In genomic region chr20:48139262-48140041, GRCh38 we compare ENCODE assay signal across 27 cellular contexts.
DNase-seq lines count a peak whose midpoint lies in the region; ATAC-seq, FAIRE-seq and TF ChIP-seq lines count a peak whose summit lies in the region.
"Had no signal": no experiment of that assay in that cellular context is flagged by ENCODE, and none has a peak within 500 bp of the region (broad histone marks: within the 10 kb centered on the region; RNA-seq: fewer than 3 reads in every experiment).

No MANE protein-coding gene starts in this region.

- CTCF ChIA-PET in K562 (lab: Yijun Ruan, JAX; ENCODE audit: low intra/inter-chr PET ratio), result no interaction called here

- H3K9me3 ChIP-seq in K562 (replicated peaks; ENCODE audit: control insufficient read depth, insufficient read depth, low read depth, low read length) (no peaks in the 10 kb centered on the region), left lung (peaks cover 0 to 6% of the 10 kb centered on the region in 2 donors)

- intact Hi-C loops in K562 (cut with micrococcal nuclease), result no loop called here
- intact Hi-C loops in left lung (cut with DNase I), result no loop called here

- H3K9me1 ChIP-seq in K562 (ENCODE audit: control insufficient read depth, insufficient read depth, low read length), result no peaks in the 10 kb centered on the region

- TF ChIP-seq EP300 in K562 (IDR thresholded peaks at IDR 0.05; ENCODE audit: low read length), result no peak; the same call in 1 of the 2 replicates

- no peaks in the 10 kb centered on the region for H4K20me1 ChIP-seq in K562 (replicated peaks; ENCODE audit: control insufficient read depth, insufficient read depth, low read length)
- H4K20me1 ChIP-seq: BLaER1 had no signal

- peak; percentile 16 for DNase-seq in AG09319 (ENCODE audit: extremely low read depth, low read depth)
- peak; percentile 60 for DNase-seq in MV-4-11 (lab: John Stamatoyannopoulos, UW)
- DNase-seq in K562 (ENCODE audit: extremely low read depth in 1 of 4, low spot score in 3 of 4), result peak in 1 of 4 experiments; percentile 28
- peak in 1 of 2 donors; percentile 24 for DNase-seq in left lung
- DNase-seq in endothelial cell (ENCODE audit: low spot score), result no peak
- DNase-seq in NCI-H1694 (lab: John Stamatoyannopoulos, UW), result no peak
- DNase-seq: activated CD4-positive, alpha-beta T cell treated with anti-CD3 and anti-CD28 coated beads for 48 hours; activated naive CD4-positive, alpha-beta T cell; activated T-cell treated with anti-CD3 and anti-CD28 coated beads, Interleukin-2, amount 50 U/mL, for 4 hours; Caco-2; cortex of kidney; DMS79 treated with DMSO at 0.1 percent for 48 hours; KG1; left cardiac atrium; naive thymus-derived CD4-positive, alpha-beta T cell; NCI-H146; NCI-H524 treated with DMSO at 0.1 percent for 48 hours; occipital lobe had no signal

- no TSS peak for BruUV-seq in K562 (replicated peaks; lab: Mats Ljungman, UMichigan)

- H3K4me1 ChIP-seq in K562 (replicated peaks in 1 of 2; ENCODE audit: control insufficient read depth in 2 of 2, insufficient read depth in 2 of 2, low read length in 2 of 2) (peaks cover 0 to 10% of the 10 kb centered on the region in 2 experiments; a peak in 1 of 5 replicates), left lung (no peaks in the 10 kb centered on the region)
- H3K4me1 ChIP-seq: BLaER1 had no signal

- no peak for TF ChIP-seq CTCF in AG09319 (IDR thresholded peaks at IDR 0.05; ENCODE audit: low read depth, low read length)
- no peak for TF ChIP-seq CTCF in K562 (IDR thresholded peaks at IDR 0.05 in 2 of 3, conservative IDR thresholded peaks at IDR 0.05 in 1 of 3; ENCODE audit: insufficient read depth in 2 of 3, low read depth in 1 of 3, low read length in 3 of 3)
- no peak for TF ChIP-seq CTCF in left lung (IDR thresholded peaks at IDR 0.05)
- TF ChIP-seq CTCF in endothelial cell (IDR thresholded peaks at IDR 0.05; ENCODE audit: unreplicated experiment), result no peak

- no peaks in the 10 kb centered on the region for H3K9me3 Mint-ChIP-seq in endothelial cell (ENCODE audit: unreplicated experiment)
- H3K9me3 Mint-ChIP-seq: activated T-cell treated with anti-CD3 and anti-CD28 coated beads, Interleukin-2, amount 50 U/mL, for 4 hours had no signal

- no peak for FAIRE-seq in K562 (lab: Jason Lieb, UNC)
- FAIRE-seq: GM12891 had no signal

- H3K27ac Mint-ChIP-seq in endothelial cell (ENCODE audit: unreplicated experiment), result no peak overlapping the region
- H3K27ac Mint-ChIP-seq: mesothelial cell of epicardium; naive thymus-derived CD4-positive, alpha-beta T cell; type B pancreatic cell had no signal

- no peak overlapping the region for H3K27ac ChIP-seq in K562 (ENCODE audit: extremely low read depth, low read depth, low read length)
- no peak overlapping the region for H3K27ac ChIP-seq in left lung
- H3K27ac ChIP-seq: BLaER1, cardiac muscle cell, VCaP had no signal

- H3K27me3 Mint-ChIP-seq in endothelial cell (ENCODE audit: unreplicated experiment), result no peaks in the 10 kb centered on the region

- peak in 1 of 2 experiments; percentile 49; a peak in 2 of 4 replicates for TF ChIP-seq RAD21 in K562 (CRISPR knock-in tag; conservative IDR thresholded peaks at IDR 0.05 in 1 of 2, IDR thresholded peaks at IDR 0.05 in 1 of 2)

- H3K4me3 ChIP-seq in K562, result no peak overlapping the region
- H3K4me3 ChIP-seq in left lung, result no peak overlapping the region
- H3K4me3 ChIP-seq: BLaER1, cardiac muscle cell had no signal

- 4% methylated on average over 6 of the region's 6 CpGs for WGBS in K562 (ENCODE audit: insufficient coverage, low coverage, missing lambda C conversion rate)

- H3K27me3 ChIP-seq in K562 (ENCODE audit: control insufficient read depth in 2 of 2, insufficient read depth in 2 of 2, low read length in 2 of 2) (peaks cover 5 to 18% of the 10 kb centered on the region in 2 experiments; a peak in 2 of 5 replicates), left lung (no peaks in the 10 kb centered on the region)
- H3K27me3 ChIP-seq: BLaER1, cardiac muscle cell had no signal

- ATAC-seq in K562 (peak; percentile 65), left lung (peak; percentile 39), GM18861 (IDR thresholded peaks at IDR 0.05; ENCODE audit: unreplicated experiment) (no peak), HG03108 (IDR thresholded peaks at IDR 0.05; ENCODE audit: unreplicated experiment) (no peak)
- ATAC-seq: activated T-cell treated with anti-CD3 and anti-CD28 coated beads, Interleukin-2, amount 50 U/mL, for 4 hours; HCT116; naive thymus-derived CD4-positive, alpha-beta T cell had no signal

- no peaks in the 10 kb centered on the region for H3K4me1 Mint-ChIP-seq in endothelial cell (ENCODE audit: unreplicated experiment)
- H3K4me1 Mint-ChIP-seq: naive thymus-derived CD4-positive, alpha-beta T cell had no signal

- no peaks in the 10 kb centered on the region for H3K36me3 Mint-ChIP-seq in endothelial cell (ENCODE audit: low read depth, unreplicated experiment)
- H3K36me3 Mint-ChIP-seq: naive thymus-derived CD4-positive, alpha-beta T cell; type B pancreatic cell had no signal

- no peak overlapping the region for H3K4me2 ChIP-seq in K562 (ENCODE audit: insufficient read depth, low read length)
- H3K4me2 ChIP-seq: BLaER1 had no signal

- H3K36me3 ChIP-seq in K562 (ENCODE audit: control insufficient read depth, insufficient read depth, low read length) (no peaks in the 10 kb centered on the region), left lung (no peaks in the 10 kb centered on the region)
- H3K36me3 ChIP-seq: BLaER1, cardiac muscle cell had no signal

- in situ Hi-C loops in K562 (cut with MboI), result no loop called here

- TF ChIP-seq POLR2A in K562 (conservative IDR thresholded peaks at IDR 0.05), result no peak

- no peak overlapping the region for H3K4me3 Mint-ChIP-seq in endothelial cell (ENCODE audit: unreplicated experiment)
- H3K4me3 Mint-ChIP-seq: activated T-cell treated with anti-CD3 and anti-CD28 coated beads, Interleukin-2, amount 50 U/mL, for 4 hours; mesothelial cell of epicardium; naive thymus-derived CD4-positive, alpha-beta T cell; type B pancreatic cell had no signal

- H3K9ac ChIP-seq in K562 (ENCODE audit: insufficient read depth in 1 of 2, low read depth in 2 of 2, low read length in 2 of 2), result no peak overlapping the region
- H3K9ac ChIP-seq: BLaER1 had no signal

- POLR2A ChIA-PET in K562 (lab: Yijun Ruan, JAX), result interaction anchor here (0.6 to 0.7 kb wide), 3 partner anchors 47 to 1284 kb away, joined by 3 to 6 read pairs (median 5); no protein-coding TSS in a partner anchor

- H3K79me2 ChIP-seq in K562 (ENCODE audit: control insufficient read depth, insufficient read depth, low read length), result no peaks in the 10 kb centered on the region

- H2AFZ ChIP-seq in K562 (ENCODE audit: low read depth, low read length), result no peak overlapping the region

TF ChIP-seq in K562, 482 proteins besides CTCF, POLR2A, EP300 and RAD21 (continues in another document):
- TF ChIP-seq ZNF175 (CRISPR knock-in tag; IDR thresholded peaks at IDR 0.05; ENCODE audit: low read depth), result peak; percentile 100
- TF ChIP-seq CAMTA2 (CRISPR knock-in tag; conservative IDR thresholded peaks at IDR 0.05), result 0 out of 2 replicates have a peak, but pooled peaks have one; percentile 41
- TF ChIP-seq KDM5B (IDR thresholded peaks at IDR 0.05; ENCODE audit: insufficient replicate concordance, low read depth, low read length), result no peak
- no peak for TF ChIP-seq KAT7 (CRISPR knock-in tag; IDR thresholded peaks at IDR 0.05; ENCODE audit: borderline replicate concordance)
- TF ChIP-seq GMEB1 (CRISPR knock-in tag; IDR thresholded peaks at IDR 0.05), result peak; percentile 93
- no peak for TF ChIP-seq CREBBP (IDR thresholded peaks at IDR 0.05; ENCODE audit: low read depth, low read length)
- TF ChIP-seq HMG20B (CRISPR knock-in tag; IDR thresholded peaks at IDR 0.05), result peak; percentile 97
- no peak for TF ChIP-seq THAP12 (CRISPR knock-in tag; IDR thresholded peaks at IDR 0.05)
- peak; percentile 31 to 100; a peak in 3 of 4 replicates for TF ChIP-seq TEAD1 (CRISPR knock-in tag; IDR thresholded peaks at IDR 0.05)
- TF ChIP-seq ZFX (CRISPR knock-in tag; IDR thresholded peaks at IDR 0.05), result no peak

Comparison
In these comparisons a context has a peak if more than half of its experiments do, and no peak if none do; other contexts are left out.
1. DNase-seq: peak in AG09319 (single experiment) and MV-4-11 (single experiment); none in endothelial cell (single experiment) and NCI-H1694 (single experiment).
2. ATAC-seq: peak in K562 (single experiment) and left lung (single experiment); none in GM18861 (single experiment) and HG03108 (single experiment).